ENCODE assay signal across 8 cellular contexts in genomic region chr1:31955917-31956736, GRCh38. TPM values are rescaled to one million over a fixed set of nuclear protein-coding genes. Genes with fewer than 3 reads are reported as not detected.
A peak's percentile ranks its signal among the peaks of the same experiment; 100 is the strongest.
DNase-seq lines count a peak whose midpoint lies in the region; ATAC-seq and TF ChIP-seq lines count a peak whose summit lies in the region.

No MANE protein-coding gene starts in this region.

- POLR2A ChIA-PET in HEK293 (lab: Yijun Ruan, JAX) = interaction anchor here (0.6 to 2.2 kb wide), 7 partner anchors 8 to 157 kb away, joined by 3 to 17 read pairs (median 3); partner anchors contain the start of genes KHDRBS1 and PTP4A2
- POLR2A ChIA-PET in naive thymus-derived CD4-positive, alpha-beta T cell (lab: Charles Lee) = interaction anchor here (1.0 to 13.9 kb wide), 5 partner anchors 8 to 25 kb away, joined by 3 to 248 read pairs (median 7); partner anchors contain the start of gene PTP4A2

- 0 out of 2 replicates have a peak, but pooled peaks have one; percentile 18 for TF ChIP-seq CTCF in HEK293 (tag by site-specific recombination; IDR thresholded peaks at IDR 0.05)

- DNase-seq in GM04503 (ENCODE audit: low read depth) (peak; percentile 99), NOMO-1 (lab: John Stamatoyannopoulos, UW; ENCODE audit: unreplicated experiment in 2 of 2) (peak; percentile 92 to 97), epithelial cell of prostate (ENCODE audit: low read depth, low spot score) (peak; percentile 98), NCI-H2081 treated with DMSO at 0.1 percent for 48 hours (lab: John Stamatoyannopoulos, UW) (no peak)
- peak; percentile 34 for DNase-seq in activated CD8-positive, alpha-beta memory T cell treated with anti-CD3 and anti-CD28 coated beads, Interleukin-2, amount 50 U/mL, for 1 hour (ENCODE audit: extremely low read depth)
- peak in 7 of 9 donors; percentile 31 to 79 (median 51) for DNase-seq in naive thymus-derived CD4-positive, alpha-beta T cell
- DNase-seq in stimulated activated naive CD4-positive, alpha-beta T cell treated with Interleukin-2 at 50 U/mL for 16 hours (lab: John Stamatoyannopoulos, UW) = peak; percentile 83

- no peaks in the 10 kb centered on the region for H3K9me3 ChIP-seq in HEK293 (ENCODE audit: control insufficient read depth, insufficient read depth, low read depth, low read length)
- H3K9me3 ChIP-seq in naive thymus-derived CD4-positive, alpha-beta T cell (ENCODE audit: control insufficient read depth in 2 of 3, low read length in 3 of 3) = no peaks in the 10 kb centered on the region

- CTCF ChIA-PET in HEK293 (lab: Yijun Ruan, JAX) = interaction anchor here (0.6 to 7.4 kb wide), 7 partner anchors 8 to 140 kb away, joined by 3 to 74 read pairs (median 3); partner anchors contain the start of genes PTP4A2 and SPOCD1
- CTCF ChIA-PET in naive thymus-derived CD4-positive, alpha-beta T cell (lab: Charles Lee) = interaction anchor here (0.8 to 3.8 kb wide), 8 partner anchors 8 to 152 kb away, joined by 3 to 35 read pairs (median 4); partner anchors contain the start of gene PTP4A2

- H3K4me1 Mint-ChIP-seq in naive thymus-derived CD4-positive, alpha-beta T cell = peaks cover 45 to 76% (median 73%) of the 10 kb centered on the region in 7 donors

- H3K36me3 ChIP-seq in HEK293 (ENCODE audit: control insufficient read depth in 2 of 2, insufficient read depth in 1 of 2, low read length in 2 of 2) = no peaks in the 10 kb centered on the region
- no peaks in the 10 kb centered on the region for H3K36me3 ChIP-seq in naive thymus-derived CD4-positive, alpha-beta T cell (ENCODE audit: control insufficient read depth in 2 of 3, insufficient read depth in 3 of 3, low read length in 3 of 3)

- H3K27ac ChIP-seq in HEK293 (ENCODE audit: extremely low read depth, low read depth, low read length) (peak overlapping the region; percentile 20; the same call in 1 of the 2 replicates), epithelial cell of prostate (peak overlapping the region; percentile 97)
- H3K27ac ChIP-seq in naive thymus-derived CD4-positive, alpha-beta T cell (ENCODE audit: low read depth, low read length) = peak overlapping the region; percentile 8

- H3K27ac Mint-ChIP-seq in naive thymus-derived CD4-positive, alpha-beta T cell = peak overlapping the region; percentile 15 to 91 (median 83)

- no peaks in the 10 kb centered on the region for H3K27me3 ChIP-seq in naive thymus-derived CD4-positive, alpha-beta T cell (ENCODE audit: control insufficient read depth in 2 of 2, insufficient read depth in 2 of 2, low read length in 2 of 2)

- H3K4me1 ChIP-seq in HEK293 (ENCODE audit: control insufficient read depth, insufficient read depth, low read length) = peaks cover 7% of the 10 kb centered on the region; the same call in 1 of the 2 replicates
- peaks cover 31 to 42% of the 10 kb centered on the region in 2 donors for H3K4me1 ChIP-seq in naive thymus-derived CD4-positive, alpha-beta T cell (ENCODE audit: control insufficient read depth in 2 of 2, insufficient read depth in 2 of 2, low read length in 2 of 2)

- H3K4me3 Mint-ChIP-seq in naive thymus-derived CD4-positive, alpha-beta T cell = peak overlapping the region; percentile 10 to 79 (median 59)

- intact Hi-C loops in naive thymus-derived CD4-positive, alpha-beta T cell (cut with micrococcal nuclease) = loop anchor here (1.0 to 2.0 kb wide), 4 partner anchors 12 to 139 kb away; partner anchors contain the start of gene SPOCD1 (in 1 of the 2)

- ATAC-seq in naive thymus-derived CD4-positive, alpha-beta T cell = peak; percentile 93

- no peak overlapping the region for H3K4me3 ChIP-seq in HEK293 (ENCODE audit: low read depth, low read length)
- no peak overlapping the region for H3K4me3 ChIP-seq in naive thymus-derived CD4-positive, alpha-beta T cell (ENCODE audit: low read length)

- H3K36me3 Mint-ChIP-seq in naive thymus-derived CD4-positive, alpha-beta T cell = peaks cover 0 to 2% (median 0%) of the 10 kb centered on the region in 5 donors

- no peaks in the 10 kb centered on the region for H3K27me3 Mint-ChIP-seq in naive thymus-derived CD4-positive, alpha-beta T cell

- peaks cover 0 to 1% (median 0%) of the 10 kb centered on the region in 11 donors for H3K9me3 Mint-ChIP-seq in naive thymus-derived CD4-positive, alpha-beta T cell

TF ChIP-seq in HEK293, 187 proteins besides CTCF, POLR2A, EP300 and RAD21 (continues in another document):
- TF ChIP-seq ZNF792 (tag by site-specific recombination; IDR thresholded peaks at IDR 0.05) (no peak), ZNF707 (tag by site-specific recombination; IDR thresholded peaks at IDR 0.05) (no peak), ZBTB20 (tag by site-specific recombination; IDR thresholded peaks at IDR 0.05) (peak; percentile 9; the same call in 1 of the 2 replicates), SP7 (tag by site-specific recombination; IDR thresholded peaks at IDR 0.05) (peak; percentile 33; the same call in 1 of the 2 replicates), SCRT1 (tag by site-specific recombination; IDR thresholded peaks at IDR 0.05; ENCODE audit: borderline replicate concordance) (no peak), ZSCAN30 (tag by site-specific recombination; IDR thresholded peaks at IDR 0.05) (no peak), SCRT2 (tag by site-specific recombination; IDR thresholded peaks at IDR 0.05) (no peak), ZNF10 (tag by site-specific recombination; IDR thresholded peaks at IDR 0.05) (peak; percentile 65; the same call in 1 of the 2 replicates), ZFHX2 (tag by site-specific recombination; conservative IDR thresholded peaks at IDR 0.05) (no peak), ZBTB17 (tag by site-specific recombination; IDR thresholded peaks at IDR 0.05) (peak; percentile 66), ZBTB6 (tag by site-specific recombination; IDR thresholded peaks at IDR 0.05) (peak; percentile 49; the same call in 1 of the 2 replicates), PRDM10 (tag by site-specific recombination; IDR thresholded peaks at IDR 0.05) (peak; percentile 61; the same call in 1 of the 2 replicates), PRDM1 (tag by site-specific recombination; IDR thresholded peaks at IDR 0.05) (peak; percentile 86), ZNF658 (tag by site-specific recombination; IDR thresholded peaks at IDR 0.05) (no peak), ZNF510 (tag by site-specific recombination; IDR thresholded peaks at IDR 0.05; ENCODE audit: insufficient replicate concordance) (no peak), GLI2 (tag by site-specific recombination; IDR thresholded peaks at IDR 0.05; ENCODE audit: borderline replicate concordance, low read depth) (no peak), TRIM28 (IDR thresholded peaks at IDR 0.05; ENCODE audit: borderline replicate concordance, low read length) (peak; percentile 53; the same call in 1 of the 2 replicates), ZNF768 (tag by site-specific recombination; IDR thresholded peaks at IDR 0.05) (no peak), ZNF23 (tag by site-specific recombination; IDR thresholded peaks at IDR 0.05; ENCODE audit: borderline replicate concordance) (no peak), ZNF366 (tag by site-specific recombination; conservative IDR thresholded peaks at IDR 0.05) (no peak)

RNA-seq across cellular contexts. Expression of gene PTP4A2, which starts 18.0 kb away (rescaled TPM):
- 100 to 1,000 TPM; 196 to 449 (median 271) TPM for total RNA-seq in naive thymus-derived CD4-positive, alpha-beta T cell
- polyA plus RNA-seq in naive thymus-derived CD4-positive, alpha-beta T cell = 100 to 1,000 TPM; 276 to 398 TPM

RNA-seq across cellular contexts. Expression of gene KHDRBS1, which starts 57.5 kb away (rescaled TPM):
- total RNA-seq in naive thymus-derived CD4-positive, alpha-beta T cell = 100 to 1,000 TPM in 3 of 5 experiments, 10 to 100 TPM in 2; 89.2 to 162 (median 125) TPM
- polyA plus RNA-seq in naive thymus-derived CD4-positive, alpha-beta T cell = 100 to 1,000 TPM; 108 to 116 TPM

Comparison
In these comparisons a context has a peak if more than half of its experiments do, and no peak if none do; other contexts are left out.
1. H3K27ac ChIP-seq: peak in every context shown above with its lines; median percentile 97 in epithelial cell of prostate; 20 in HEK293; 8 in naive thymus-derived CD4-positive, alpha-beta T cell.